In the genomic region with DNA sequence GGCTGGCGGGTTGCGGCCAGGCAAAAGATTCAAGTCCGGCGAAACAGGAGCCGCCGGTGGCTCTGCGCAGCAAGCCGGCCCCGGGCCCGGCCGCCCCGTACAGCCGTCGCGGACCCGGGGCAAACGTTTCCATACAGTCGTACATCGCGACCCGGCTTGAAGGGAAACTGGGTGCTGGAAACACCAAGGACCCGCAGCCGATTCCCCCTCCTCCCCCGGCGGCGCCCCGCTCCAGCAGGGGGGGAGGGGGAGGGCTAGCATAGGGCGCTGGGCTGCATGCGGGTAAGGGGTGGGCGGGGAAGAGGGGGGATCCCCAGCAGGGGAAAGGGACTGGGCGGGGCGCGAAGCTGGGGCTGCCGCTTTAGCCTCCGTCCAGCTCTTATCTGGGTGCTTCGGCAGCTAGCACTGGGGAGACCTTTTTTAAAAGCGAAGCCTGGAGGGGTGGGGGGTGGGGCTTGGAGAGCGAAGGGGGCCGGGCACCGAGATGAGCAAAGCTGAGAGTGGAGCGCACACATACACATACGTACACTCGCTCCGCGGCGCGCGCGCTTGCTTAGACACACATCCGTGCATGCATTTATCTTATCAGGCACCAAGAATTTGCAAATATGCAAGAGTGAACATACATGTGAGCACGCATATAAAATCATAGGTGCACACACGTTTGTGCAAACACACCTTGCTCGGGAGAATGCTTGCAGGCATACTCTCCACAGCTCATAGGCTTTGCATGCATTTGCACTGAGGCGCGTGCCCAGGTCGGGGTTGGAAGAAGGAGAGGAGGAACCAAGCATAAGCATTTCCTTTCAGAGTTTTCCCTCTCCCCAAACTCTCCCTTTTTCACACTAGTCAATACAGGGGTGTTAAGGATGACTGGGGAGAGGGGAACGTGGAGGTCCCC, we compare ENCODE assay signal across 1 cellular context.
TF ChIP-seq lines count a peak whose summit lies in the region.

No MANE protein-coding gene starts in this region.

TF ChIP-seq in GM12878, 131 proteins besides CTCF, POLR2A, EP300 and RAD21 (continued from another document):
- TF ChIP-seq ZBED1 (IDR thresholded peaks at IDR 0.05; ENCODE audit: borderline replicate concordance) (no peak), SPI1 (IDR thresholded peaks at IDR 0.05; ENCODE audit: borderline replicate concordance, insufficient read depth, low read depth, low read length) (no peak), YBX1 (IDR thresholded peaks at IDR 0.05) (no peak), EGR1 (IDR thresholded peaks at IDR 0.05; ENCODE audit: borderline replicate concordance in 1 of 2, low read depth in 2 of 2, low read length in 2 of 2) (peak in 1 of 2 experiments; percentile 45; a peak in 1 of 3 replicates), FOXK2 (IDR thresholded peaks at IDR 0.05) (peak; percentile 35; the same call in 1 of the 2 replicates), POU2F2 (IDR thresholded peaks at IDR 0.05; ENCODE audit: borderline replicate concordance, low read depth, low read length) (peak; percentile 45; the same call in 1 of the 3 replicates), POLR2AphosphoS2 (IDR thresholded peaks at IDR 0.05; ENCODE audit: low read depth, low read length) (0 out of 2 replicates have a peak, but pooled peaks have one; percentile 3), MXI1 (IDR thresholded peaks at IDR 0.05; ENCODE audit: low read depth, low read length) (no peak; the same call in 1 of the 2 replicates), BMI1 (IDR thresholded peaks at IDR 0.05; ENCODE audit: borderline replicate concordance) (no peak), SMAD1 (IDR thresholded peaks at IDR 0.05; ENCODE audit: low read depth, partially characterized antibody) (no peak), TAF1 (IDR thresholded peaks at IDR 0.05; ENCODE audit: borderline replicate concordance, low read depth, low read length) (peak; percentile 26)
- TF ChIP-seq, protein P1, sequence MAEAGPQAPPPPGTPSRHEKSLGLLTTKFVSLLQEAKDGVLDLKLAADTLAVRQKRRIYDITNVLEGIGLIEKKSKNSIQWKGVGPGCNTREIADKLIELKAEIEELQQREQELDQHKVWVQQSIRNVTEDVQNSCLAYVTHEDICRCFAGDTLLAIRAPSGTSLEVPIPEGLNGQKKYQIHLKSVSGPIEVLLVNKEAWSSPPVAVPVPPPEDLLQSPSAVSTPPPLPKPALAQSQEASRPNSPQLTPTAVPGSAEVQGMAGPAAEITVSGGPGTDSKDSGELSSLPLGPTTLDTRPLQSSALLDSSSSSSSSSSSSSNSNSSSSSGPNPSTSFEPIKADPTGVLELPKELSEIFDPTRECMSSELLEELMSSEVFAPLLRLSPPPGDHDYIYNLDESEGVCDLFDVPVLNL (IDR thresholded peaks at IDR 0.05; ENCODE audit: low read depth, low read length) = no peak
- TF ChIP-seq, protein P2, sequence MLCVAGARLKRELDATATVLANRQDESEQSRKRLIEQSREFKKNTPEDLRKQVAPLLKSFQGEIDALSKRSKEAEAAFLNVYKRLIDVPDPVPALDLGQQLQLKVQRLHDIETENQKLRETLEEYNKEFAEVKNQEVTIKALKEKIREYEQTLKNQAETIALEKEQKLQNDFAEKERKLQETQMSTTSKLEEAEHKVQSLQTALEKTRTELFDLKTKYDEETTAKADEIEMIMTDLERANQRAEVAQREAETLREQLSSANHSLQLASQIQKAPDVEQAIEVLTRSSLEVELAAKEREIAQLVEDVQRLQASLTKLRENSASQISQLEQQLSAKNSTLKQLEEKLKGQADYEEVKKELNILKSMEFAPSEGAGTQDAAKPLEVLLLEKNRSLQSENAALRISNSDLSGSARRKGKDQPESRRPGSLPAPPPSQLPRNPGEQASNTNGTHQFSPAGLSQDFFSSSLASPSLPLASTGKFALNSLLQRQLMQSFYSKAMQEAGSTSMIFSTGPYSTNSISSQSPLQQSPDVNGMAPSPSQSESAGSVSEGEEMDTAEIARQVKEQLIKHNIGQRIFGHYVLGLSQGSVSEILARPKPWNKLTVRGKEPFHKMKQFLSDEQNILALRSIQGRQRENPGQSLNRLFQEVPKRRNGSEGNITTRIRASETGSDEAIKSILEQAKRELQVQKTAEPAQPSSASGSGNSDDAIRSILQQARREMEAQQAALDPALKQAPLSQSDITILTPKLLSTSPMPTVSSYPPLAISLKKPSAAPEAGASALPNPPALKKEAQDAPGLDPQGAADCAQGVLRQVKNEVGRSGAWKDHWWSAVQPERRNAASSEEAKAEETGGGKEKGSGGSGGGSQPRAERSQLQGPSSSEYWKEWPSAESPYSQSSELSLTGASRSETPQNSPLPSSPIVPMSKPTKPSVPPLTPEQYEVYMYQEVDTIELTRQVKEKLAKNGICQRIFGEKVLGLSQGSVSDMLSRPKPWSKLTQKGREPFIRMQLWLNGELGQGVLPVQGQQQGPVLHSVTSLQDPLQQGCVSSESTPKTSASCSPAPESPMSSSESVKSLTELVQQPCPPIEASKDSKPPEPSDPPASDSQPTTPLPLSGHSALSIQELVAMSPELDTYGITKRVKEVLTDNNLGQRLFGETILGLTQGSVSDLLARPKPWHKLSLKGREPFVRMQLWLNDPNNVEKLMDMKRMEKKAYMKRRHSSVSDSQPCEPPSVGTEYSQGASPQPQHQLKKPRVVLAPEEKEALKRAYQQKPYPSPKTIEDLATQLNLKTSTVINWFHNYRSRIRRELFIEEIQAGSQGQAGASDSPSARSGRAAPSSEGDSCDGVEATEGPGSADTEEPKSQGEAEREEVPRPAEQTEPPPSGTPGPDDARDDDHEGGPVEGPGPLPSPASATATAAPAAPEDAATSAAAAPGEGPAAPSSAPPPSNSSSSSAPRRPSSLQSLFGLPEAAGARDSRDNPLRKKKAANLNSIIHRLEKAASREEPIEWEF (IDR thresholded peaks at IDR 0.05; ENCODE audit: insufficient replicate concordance, low read depth, low read length) = no peak
TF ChIP-seq in GM12878: peak in this region for 23.
